ENCODE assay signal across 8 cellular contexts in the genomic region with DNA sequence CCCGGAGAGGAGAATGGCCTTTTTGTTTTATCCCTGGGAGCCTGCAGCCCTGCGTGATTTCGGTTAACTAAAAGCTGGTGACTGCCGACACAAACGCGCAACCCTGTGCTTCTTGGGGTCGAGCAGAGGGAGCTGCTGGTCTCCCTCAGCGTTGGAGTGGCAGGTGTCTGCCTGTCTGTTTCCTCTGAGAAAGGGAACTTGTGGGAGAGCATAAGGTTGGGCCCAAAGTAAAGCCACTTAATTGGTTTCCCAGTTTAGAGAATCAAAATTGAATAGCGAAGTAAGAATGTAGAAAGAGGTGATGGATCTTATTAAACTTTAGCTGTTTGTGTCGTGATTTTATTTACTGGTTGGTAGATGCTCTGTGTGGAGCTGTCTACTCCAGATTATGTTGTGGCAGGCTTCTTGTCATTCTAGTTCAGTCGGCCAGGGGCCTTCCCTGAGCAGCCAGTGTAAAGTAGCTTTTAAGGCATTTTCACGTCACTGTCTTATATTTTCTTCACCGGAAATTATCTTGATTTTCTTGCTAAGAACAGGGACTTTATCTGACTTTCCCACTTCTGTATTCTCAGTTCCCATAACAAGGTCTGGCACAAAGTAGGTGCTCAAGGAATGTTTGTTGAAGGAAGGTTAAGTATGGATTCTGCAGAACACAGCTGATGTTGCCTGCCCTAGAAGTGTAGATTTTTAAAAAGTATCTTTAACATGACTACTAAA. TPM values are rescaled to one million over a fixed set of nuclear protein-coding genes. Genes with fewer than 3 reads are reported as not detected.
DNase-seq lines count a peak whose midpoint lies in the region; ATAC-seq, FAIRE-seq and TF ChIP-seq lines count a peak whose summit lies in the region.
"Had no signal": no experiment of that assay in that cellular context is flagged by ENCODE, and none has a peak within 500 bp of the region (broad histone marks: within the 10 kb centered on the region; RNA-seq: fewer than 3 reads in every experiment).

No MANE protein-coding gene starts in this region.

- H2AFZ ChIP-seq in H9 (ENCODE audit: low read length), result no peak overlapping the region

- H3K4me1 Mint-ChIP-seq in H9 (peaks cover 10 to 14% of the 10 kb centered on the region in 2 experiments), natural killer cell (peaks cover 18 to 24% of the 10 kb centered on the region in 2 donors)
- H3K4me1 Mint-ChIP-seq in effector memory CD8-positive, alpha-beta T cell (ENCODE audit: low read depth in 2 of 2), result peaks cover 17 to 18% of the 10 kb centered on the region in 2 donors

- H3K27me3 ChIP-seq in H9 (ENCODE audit: insufficient read depth, low read length) (no peaks in the 10 kb centered on the region), Panc1 (ENCODE audit: control insufficient read depth, insufficient read depth, low read length) (no peaks in the 10 kb centered on the region)

- peak overlapping the region; percentile 76 to 99 (median 98) for H3K27ac Mint-ChIP-seq in H9
- peak overlapping the region; percentile 99 for H3K27ac Mint-ChIP-seq in effector memory CD8-positive, alpha-beta T cell
- peak overlapping the region; percentile 94 for H3K27ac Mint-ChIP-seq in natural killer cell

- peak; percentile 26 for ATAC-seq in Panc1
- no peak for ATAC-seq in effector memory CD8-positive, alpha-beta T cell (replicated peaks)
- ATAC-seq in natural killer cell, result peak in 1 of 3 donors; percentile 15

- no peak overlapping the region for H3K4ac ChIP-seq in H9 (ENCODE audit: low read depth, low read length)

- H3K4me3 Mint-ChIP-seq in H9, result peak overlapping the region; percentile 97 to 98
- peak overlapping the region; percentile 91 to 96 for H3K4me3 Mint-ChIP-seq in effector memory CD8-positive, alpha-beta T cell
- H3K4me3 Mint-ChIP-seq in natural killer cell, result peak overlapping the region; percentile 93

- peak; percentile 15 for DNase-seq in GM10248 (ENCODE audit: extremely low spot score)
- DNase-seq in H9, result no peak
- DNase-seq in Panc1 (ENCODE audit: low read depth, low spot score), result no peak
- peak in 1 of 3 experiments; percentile 8 for DNase-seq in effector memory CD8-positive, alpha-beta T cell
- no peak for DNase-seq in natural killer cell
- no peak for DNase-seq in activated gamma-delta T cell treated with Interleukin-2 at 50 U/mL for 16 hours
- DNase-seq in GM19239 (ENCODE audit: insufficient read length, low spot score), result no peak

- H3K4me1 ChIP-seq in H9 (ENCODE audit: insufficient read depth, low read length) (no peaks in the 10 kb centered on the region), Panc1 (ENCODE audit: control insufficient read depth, insufficient read depth, low read length) (0 out of 2 replicates have a peak, but pooled peaks cover 6% of the 10 kb centered on the region)

- POLR2A ChIA-PET in GM10248 (lab: Yijun Ruan, JAX) (interaction anchor here (0.9 to 1.0 kb wide), 2 partner anchors 215 to 329 kb away, joined by 3 read pairs; no protein-coding TSS in a partner anchor), Panc1 (lab: Charles Lee) (interaction anchor here (0.5 kb wide), 1 partner anchor 358 kb away, joined by 3 read pairs; no protein-coding TSS in a partner anchor)

- TF ChIP-seq CTCF in GM10248 (IDR thresholded peaks at IDR 0.05; ENCODE audit: control extremely low read depth, extremely low read depth, low read depth, missing control alignments) (no peak), H9 (conservative IDR thresholded peaks at IDR 0.05) (no peak), Panc1 (IDR thresholded peaks at IDR 0.05) (no peak), natural killer cell (IDR thresholded peaks at IDR 0.05) (no peak)

- no peak overlapping the region for H4K91ac ChIP-seq in H9 (ENCODE audit: insufficient read length, low read depth, low read length)

- in situ Hi-C loops in Panc1 (cut with HindIII; ENCODE audit: low pct_unique_long_range_greater_than_20kb, low sequenced_read_pairs), result no loop called here

- peak overlapping the region; percentile 91 for H3K9ac ChIP-seq in H9 (ENCODE audit: extremely low read depth, insufficient read length, low read length)

- peak overlapping the region; percentile 89 for H3K4me3 ChIP-seq in Panc1 (ENCODE audit: low read depth in 2 of 2, low read length in 2 of 2)

- H4K20me1 ChIP-seq in H9 (ENCODE audit: control insufficient read depth, insufficient read depth, insufficient read length), result no peaks in the 10 kb centered on the region

- BruUV-seq in Panc1 (replicated peaks; lab: Mats Ljungman, UMichigan), result no TSS peak

- H4K8ac ChIP-seq in H9 (replicated peaks; ENCODE audit: insufficient read length, low read depth, low read length), result no peak overlapping the region

- peaks cover 4% of the 10 kb centered on the region for H3K23me2 ChIP-seq in H9 (ENCODE audit: insufficient read length, low read depth, low read length, poor library complexity, severe bottlenecking)

- CTCF ChIA-PET in GM10248 (lab: Yijun Ruan, JAX), result interaction anchor here (0.7 to 2.3 kb wide), 8 partner anchors 17 to 268 kb away, joined by 3 to 8 read pairs (median 4); no protein-coding TSS in a partner anchor
- CTCF ChIA-PET in Panc1 (lab: Charles Lee), result interaction anchor here (1.6 kb wide), 1 partner anchor 268 kb away, joined by 7 read pairs; no protein-coding TSS in a partner anchor

- H2BK5ac ChIP-seq in H9 (ENCODE audit: insufficient read length, low read length), result no peak overlapping the region

- H3K56ac ChIP-seq in H9 (ENCODE audit: insufficient read length, low read depth, low read length), result peak overlapping the region; percentile 18

- H3K36me3 ChIP-seq in Panc1 (ENCODE audit: control insufficient read depth, insufficient read depth, low read length), result peaks cover 41% of the 10 kb centered on the region

- H3K23ac ChIP-seq in H9 (ENCODE audit: insufficient read length, low read depth, low read length), result no peak overlapping the region

- H3K36me3 Mint-ChIP-seq in H9 (ENCODE audit: insufficient read depth in 1 of 3, low read depth in 3 of 3), result peaks cover 34 to 50% (median 45%) of the 10 kb centered on the region in 3 experiments
- peaks cover 50% of the 10 kb centered on the region for H3K36me3 Mint-ChIP-seq in effector memory CD8-positive, alpha-beta T cell (ENCODE audit: insufficient read depth)
- H3K36me3 Mint-ChIP-seq in natural killer cell, result peaks cover 8% of the 10 kb centered on the region

- no peak overlapping the region for H2BK20ac ChIP-seq in H9 (ENCODE audit: low read depth, low read length, poor library complexity, severe bottlenecking)

- intact Hi-C loops in Panc1 (cut with micrococcal nuclease; ENCODE audit: unreplicated experiment) (loop anchor here (5.0 kb wide), 1 partner anchor 167 kb away; the partner anchor contains the start of gene PHACTR2), natural killer cell (cut with micrococcal nuclease) (loop anchor here (5.0 to 10.0 kb wide), 2 partner anchors 269 to 392 kb away; partner anchors contain the start of genes ADAT2 and PEX3)

- no peak overlapping the region for H4K5ac ChIP-seq in H9 (ENCODE audit: insufficient read length, low read depth, low read length)

- no peak for FAIRE-seq in GM19239 (lab: Jason Lieb, UNC)
- FAIRE-seq: colon had no signal

- H2BK12ac ChIP-seq in H9 (ENCODE audit: insufficient read length, low read depth, low read length), result no peak overlapping the region

- no peaks in the 10 kb centered on the region for H3K9me3 Mint-ChIP-seq in H9
- H3K9me3 Mint-ChIP-seq in effector memory CD8-positive, alpha-beta T cell, result no peaks in the 10 kb centered on the region
- H3K9me3 Mint-ChIP-seq in natural killer cell, result no peaks in the 10 kb centered on the region

- WGBS in H9 (ENCODE audit: extremely low coverage, insufficient read length, low lambda C conversion rate), result no CpG with 5 or more reads among the region's 13 CpGs

- no peak overlapping the region for H2BK120ac ChIP-seq in H9 (ENCODE audit: low read depth, low read length, poor library complexity, severe bottlenecking)

- H3K4me2 ChIP-seq in H9 (ENCODE audit: insufficient read depth, insufficient read length, low read length), result peak overlapping the region; percentile 83

- no peak overlapping the region for H3K27ac ChIP-seq in H9 (ENCODE audit: insufficient read length, low read depth, low read length)
- peak overlapping the region; percentile 96 for H3K27ac ChIP-seq in Panc1 (ENCODE audit: low read length)

- H3K79me2 ChIP-seq in H9 (ENCODE audit: insufficient read depth, low read length), result peaks cover 9% of the 10 kb centered on the region; the same call in 1 of the 2 replicates

- no peaks in the 10 kb centered on the region for H3K9me3 ChIP-seq in H9 (ENCODE audit: control insufficient read depth, low read depth, low read length)
- no peaks in the 10 kb centered on the region for H3K9me3 ChIP-seq in Panc1 (ENCODE audit: control insufficient read depth, insufficient read depth, low read depth, low read length)

- H3K18ac ChIP-seq in H9 (ENCODE audit: insufficient read length, low read depth, low read length), result peak overlapping the region; percentile 68

- peaks cover 4% of the 10 kb centered on the region for H3K79me1 ChIP-seq in H9 (ENCODE audit: insufficient read depth, low read depth, low read length, poor library complexity, severe bottlenecking)

- no peak overlapping the region for H3T11ph ChIP-seq in H9 (ENCODE audit: low read length)

- H2BK15ac ChIP-seq in H9 (ENCODE audit: low read depth, low read length), result no peak overlapping the region

- H3K27me3 Mint-ChIP-seq in H9 (ENCODE audit: low read depth), result no peaks in the 10 kb centered on the region
- peaks cover 0 to 5% of the 10 kb centered on the region in 2 donors for H3K27me3 Mint-ChIP-seq in effector memory CD8-positive, alpha-beta T cell
- peaks cover 0 to 5% of the 10 kb centered on the region in 2 donors for H3K27me3 Mint-ChIP-seq in natural killer cell (ENCODE audit: low read depth in 2 of 2)

- peak overlapping the region; percentile 84 for H3K14ac ChIP-seq in H9 (ENCODE audit: insufficient read depth, low read length)

- H2AK5ac ChIP-seq in H9 (ENCODE audit: insufficient read length, low read length), result no peak overlapping the region

RNA-seq across cellular contexts. Expression of gene LTV1, which starts 0.7 kb away (rescaled TPM):
- 62.5 and 62.9 TPM in 2 replicates for total RNA-seq in H9 (2021)
- total RNA-seq in Panc1 (2021; ENCODE audit: unreplicated experiment), result 46.8 TPM
- polyA plus RNA-seq in Panc1 (2012; ENCODE audit: insufficient read length), result 35.2 TPM
- 10 to 100 TPM; 21.7 to 24.7 (median 21.7) TPM for total RNA-seq in natural killer cell

RNA-seq across cellular contexts. Expression of gene ZC2HC1B, which starts 20.4 kb away (rescaled TPM):
- total RNA-seq in H9 (2021) (not detected in 2 replicates), Panc1 (2021; ENCODE audit: unreplicated experiment) (not detected), natural killer cell (not detected)
- not detected for polyA plus RNA-seq in Panc1 (2012; ENCODE audit: insufficient read length)
